25 cellular contexts compared by ENCODE assay signal in genomic region chr22:42208362-42208761, GRCh38.
DNase-seq lines count a peak whose midpoint lies in the region; ATAC-seq and TF ChIP-seq lines count a peak whose summit lies in the region.
"Had no signal": no experiment of that assay in that cellular context is flagged by ENCODE, and none has a peak within 500 bp of the region (broad histone marks: within the 10 kb centered on the region; RNA-seq: fewer than 3 reads in every experiment).

No MANE protein-coding gene starts in this region.

- POLR2A ChIA-PET in CD8-positive, alpha-beta T cell (lab: Charles Lee), result no interaction called here
- POLR2A ChIA-PET in activated CD4-positive, alpha-beta memory T cell treated with anti-CD3 and anti-CD28 coated beads, Interleukin-2, amount 10 ng/mL, durations not matched to agents 7 days and 5 days (lab: Charles Lee), result interaction anchor here (1.1 to 2.5 kb wide), 7 partner anchors 9 to 129 kb away, joined by 4 to 13 read pairs (median 4); partner anchors contain the start of gene SMDT1

- peaks cover 50% of the 10 kb centered on the region for H3K36me3 Mint-ChIP-seq in activated CD4-positive, alpha-beta T cell treated with anti-CD3 and anti-CD28 coated beads, Interleukin-2, amount 10 ng/mL, durations not matched to agents 24 days and 14 days (ENCODE audit: low read depth)
- peaks cover 80% of the 10 kb centered on the region for H3K36me3 Mint-ChIP-seq in CD8-positive, alpha-beta T cell
- H3K36me3 Mint-ChIP-seq in activated CD4-positive, alpha-beta memory T cell treated with anti-CD3 and anti-CD28 coated beads, Interleukin-2, amount 10 ng/mL, durations not matched to agents 7 days and 5 days (ENCODE audit: low read depth), result peaks cover 60% of the 10 kb centered on the region
- peaks cover 37% of the 10 kb centered on the region for H3K36me3 Mint-ChIP-seq in memory B cell

- peaks cover 27% of the 10 kb centered on the region for H3K36me3 ChIP-seq in CD8-positive, alpha-beta T cell (ENCODE audit: insufficient read depth, low read length)
- H3K36me3 ChIP-seq: ovary had no signal

- peak overlapping the region; percentile 37 for H3K27ac Mint-ChIP-seq in activated CD4-positive, alpha-beta T cell treated with anti-CD3 and anti-CD28 coated beads, Interleukin-2, amount 10 ng/mL, durations not matched to agents 24 days and 14 days
- H3K27ac Mint-ChIP-seq in CD8-positive, alpha-beta T cell, result peak overlapping the region; percentile 64
- H3K27ac Mint-ChIP-seq in activated CD4-positive, alpha-beta memory T cell treated with anti-CD3 and anti-CD28 coated beads, Interleukin-2, amount 10 ng/mL, durations not matched to agents 7 days and 5 days, result peak overlapping the region; percentile 16
- peak overlapping the region; percentile 21 for H3K27ac Mint-ChIP-seq in memory B cell
- H3K27ac Mint-ChIP-seq: H9 had no signal

- H3K4me3 Mint-ChIP-seq in activated CD4-positive, alpha-beta T cell treated with anti-CD3 and anti-CD28 coated beads, Interleukin-2, amount 10 ng/mL, durations not matched to agents 24 days and 14 days, result peak overlapping the region; percentile 49
- H3K4me3 Mint-ChIP-seq in CD8-positive, alpha-beta T cell, result peak overlapping the region; percentile 16
- H3K4me3 Mint-ChIP-seq in activated CD4-positive, alpha-beta memory T cell treated with anti-CD3 and anti-CD28 coated beads, Interleukin-2, amount 10 ng/mL, durations not matched to agents 7 days and 5 days, result peak overlapping the region; percentile 19
- peak overlapping the region; percentile 0 for H3K4me3 Mint-ChIP-seq in memory B cell
- H3K4me3 Mint-ChIP-seq: H9 had no signal

- no peaks in the 10 kb centered on the region for H3K27me3 ChIP-seq in CD8-positive, alpha-beta T cell (ENCODE audit: insufficient read depth, low read length)
- H3K27me3 ChIP-seq: esophagus muscularis mucosa, left lung, ovary, SJSA1 had no signal

- no peaks in the 10 kb centered on the region for H3K9me3 ChIP-seq in CD8-positive, alpha-beta T cell (ENCODE audit: low read length)
- H3K9me3 ChIP-seq: esophagus muscularis mucosa, left lung, ovary, SJSA1 had no signal

- peaks cover 35% of the 10 kb centered on the region for H3K4me1 Mint-ChIP-seq in activated CD4-positive, alpha-beta T cell treated with anti-CD3 and anti-CD28 coated beads, Interleukin-2, amount 10 ng/mL, durations not matched to agents 24 days and 14 days
- peaks cover 59% of the 10 kb centered on the region for H3K4me1 Mint-ChIP-seq in CD8-positive, alpha-beta T cell (ENCODE audit: low read depth)
- peaks cover 41% of the 10 kb centered on the region for H3K4me1 Mint-ChIP-seq in activated CD4-positive, alpha-beta memory T cell treated with anti-CD3 and anti-CD28 coated beads, Interleukin-2, amount 10 ng/mL, durations not matched to agents 7 days and 5 days
- H3K4me1 Mint-ChIP-seq in memory B cell, result peaks cover 22% of the 10 kb centered on the region

- H3K27me3 Mint-ChIP-seq in activated CD4-positive, alpha-beta T cell treated with anti-CD3 and anti-CD28 coated beads, Interleukin-2, amount 10 ng/mL, durations not matched to agents 24 days and 14 days, result no peaks in the 10 kb centered on the region
- H3K27me3 Mint-ChIP-seq in CD8-positive, alpha-beta T cell (ENCODE audit: low read depth), result no peaks in the 10 kb centered on the region
- H3K27me3 Mint-ChIP-seq in activated CD4-positive, alpha-beta memory T cell treated with anti-CD3 and anti-CD28 coated beads, Interleukin-2, amount 10 ng/mL, durations not matched to agents 7 days and 5 days, result no peaks in the 10 kb centered on the region
- H3K27me3 Mint-ChIP-seq in memory B cell, result no peaks in the 10 kb centered on the region
- H3K27me3 Mint-ChIP-seq: naive thymus-derived CD4-positive, alpha-beta T cell had no signal

- ATAC-seq in CD8-positive, alpha-beta T cell, result no peak
- ATAC-seq in memory B cell (ENCODE audit: low read depth) (no peak), HG02642 (IDR thresholded peaks at IDR 0.05; ENCODE audit: poor library complexity, unreplicated experiment) (no peak)
- ATAC-seq: left lung; naive thymus-derived CD4-positive, alpha-beta T cell had no signal

- no peaks in the 10 kb centered on the region for H3K9me3 Mint-ChIP-seq in activated CD4-positive, alpha-beta T cell treated with anti-CD3 and anti-CD28 coated beads, Interleukin-2, amount 10 ng/mL, durations not matched to agents 24 days and 14 days
- H3K9me3 Mint-ChIP-seq in CD8-positive, alpha-beta T cell, result no peaks in the 10 kb centered on the region
- H3K9me3 Mint-ChIP-seq in activated CD4-positive, alpha-beta memory T cell treated with anti-CD3 and anti-CD28 coated beads, Interleukin-2, amount 10 ng/mL, durations not matched to agents 7 days and 5 days, result no peaks in the 10 kb centered on the region
- H3K9me3 Mint-ChIP-seq in memory B cell, result no peaks in the 10 kb centered on the region
- H3K9me3 Mint-ChIP-seq: H9; naive thymus-derived CD4-positive, alpha-beta T cell had no signal

- intact Hi-C loops in activated CD4-positive, alpha-beta T cell treated with anti-CD3 and anti-CD28 coated beads, Interleukin-2, amount 10 ng/mL, durations not matched to agents 24 days and 14 days (cut with micrococcal nuclease), result loop anchor here (10.0 kb wide), 1 partner anchor 56 kb away; no protein-coding TSS in a partner anchor
- intact Hi-C loops in CD8-positive, alpha-beta T cell (cut with DNase I, micrococcal nuclease), result no loop called here

- TF ChIP-seq CTCF in CD8-positive, alpha-beta T cell (IDR thresholded peaks at IDR 0.05), result no peak

- no peak for DNase-seq in activated CD4-positive, alpha-beta T cell treated with anti-CD3 and anti-CD28 coated beads, Interleukin-2, amount 10 ng/mL, durations not matched to agents 24 days and 14 days
- DNase-seq in activated CD4-positive, alpha-beta T cell treated with anti-CD3 and anti-CD28 coated beads, Interleukin-2, amount 50 U/mL, for 1 hour, result no peak
- no peak for DNase-seq in CD8-positive, alpha-beta T cell
- DNase-seq in activated CD4-positive, alpha-beta memory T cell treated with anti-CD3 and anti-CD28 coated beads, Interleukin-2, amount 10 ng/mL, durations not matched to agents 7 days and 5 days, result no peak
- no peak for DNase-seq in memory B cell (ENCODE audit: low spot score in 2 of 2)
- no peak for DNase-seq in NCI-H774 (lab: John Stamatoyannopoulos, UW)
- no peak for DNase-seq in Kasumi-1 (lab: John Stamatoyannopoulos, UW)
- DNase-seq: 8988T; Calu3; effector memory CD4-positive, alpha-beta T cell; H9; hippocampal formation; left lung; naive thymus-derived CD4-positive, alpha-beta T cell; NCI-H1092; NCI-H187; NCI-H526; ovary; retina; small intestine; stimulated activated CD4-positive, alpha-beta T cell treated with anti-CD3 and anti-CD28 coated beads, Interleukin-2, amount 100 ng/mL, for 24 hours had no signal

- CTCF ChIA-PET in CD8-positive, alpha-beta T cell (lab: Charles Lee), result interaction anchor here (1.5 kb wide), 1 partner anchor 60 kb away, joined by 3 read pairs; no protein-coding TSS in a partner anchor
- CTCF ChIA-PET in activated CD4-positive, alpha-beta memory T cell treated with anti-CD3 and anti-CD28 coated beads, Interleukin-2, amount 10 ng/mL, durations not matched to agents 7 days and 5 days (lab: Charles Lee), result interaction anchor here (1.1 to 1.5 kb wide), 3 partner anchors 9 to 39 kb away, joined by 3 to 6 read pairs (median 3); no protein-coding TSS in a partner anchor

- H3K4me1 ChIP-seq in CD8-positive, alpha-beta T cell (ENCODE audit: insufficient read depth, low read length), result peaks cover 5% of the 10 kb centered on the region
- H3K4me1 ChIP-seq: left lung, SJSA1 had no signal

- no peak overlapping the region for H3K4me3 ChIP-seq in CD8-positive, alpha-beta T cell (ENCODE audit: low read depth, low read length)
- H3K4me3 ChIP-seq: esophagus muscularis mucosa, left lung, ovary, SJSA1 had no signal

- no peak overlapping the region for H3K27ac ChIP-seq in CD8-positive, alpha-beta T cell (ENCODE audit: low read depth, low read length)
- H3K27ac ChIP-seq: esophagus muscularis mucosa, left lung, ovary, SJSA1, VCaP had no signal
